1 cellular context compared by ENCODE assay signal in the genomic region with DNA sequence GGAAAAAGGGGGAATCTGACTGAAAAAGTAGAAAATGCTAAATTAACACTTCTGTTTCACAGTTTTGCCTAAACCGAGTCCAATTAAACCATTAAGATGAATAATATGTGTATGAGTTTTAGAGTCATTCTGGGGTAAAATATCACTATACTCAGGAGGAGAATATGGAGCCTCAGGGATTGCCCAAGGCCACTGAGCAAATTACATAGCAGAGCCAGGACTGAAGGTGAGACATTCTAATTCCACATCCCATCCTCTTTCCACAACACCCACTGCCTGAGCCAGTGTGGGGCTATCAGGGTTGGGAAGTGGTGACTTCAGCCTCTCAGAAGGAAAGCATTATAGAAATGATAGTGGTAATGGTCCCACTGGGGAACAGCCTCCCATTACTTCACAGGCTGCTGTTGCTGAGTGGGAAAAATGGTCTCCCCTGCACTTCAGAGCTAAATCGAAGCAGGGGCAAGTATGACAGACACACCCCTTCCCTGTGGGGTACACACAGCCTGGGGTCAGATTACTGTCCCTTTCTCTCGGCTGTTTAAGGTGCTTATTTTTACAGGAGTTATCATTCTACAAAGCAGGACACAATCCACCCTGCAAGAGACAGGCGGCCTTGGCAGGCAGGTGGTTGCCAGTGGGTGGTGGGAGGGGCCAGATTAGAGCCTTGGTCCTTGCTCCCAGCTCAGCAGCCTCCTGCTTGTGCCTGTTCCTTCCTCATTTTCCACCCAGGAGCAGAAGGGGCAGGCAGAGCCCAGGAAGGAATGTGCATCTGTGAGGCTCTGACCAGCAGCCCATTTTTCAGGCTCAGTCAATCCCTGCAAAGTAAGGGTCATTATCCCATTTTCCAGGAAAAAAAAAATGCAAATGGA.
TF ChIP-seq lines count a peak whose summit lies in the region.

No MANE protein-coding gene starts in this region.

TF ChIP-seq in GM23338, 12 proteins besides CTCF, POLR2A, EP300 and RAD21 (continued from another document):
- TF ChIP-seq, protein P1, sequence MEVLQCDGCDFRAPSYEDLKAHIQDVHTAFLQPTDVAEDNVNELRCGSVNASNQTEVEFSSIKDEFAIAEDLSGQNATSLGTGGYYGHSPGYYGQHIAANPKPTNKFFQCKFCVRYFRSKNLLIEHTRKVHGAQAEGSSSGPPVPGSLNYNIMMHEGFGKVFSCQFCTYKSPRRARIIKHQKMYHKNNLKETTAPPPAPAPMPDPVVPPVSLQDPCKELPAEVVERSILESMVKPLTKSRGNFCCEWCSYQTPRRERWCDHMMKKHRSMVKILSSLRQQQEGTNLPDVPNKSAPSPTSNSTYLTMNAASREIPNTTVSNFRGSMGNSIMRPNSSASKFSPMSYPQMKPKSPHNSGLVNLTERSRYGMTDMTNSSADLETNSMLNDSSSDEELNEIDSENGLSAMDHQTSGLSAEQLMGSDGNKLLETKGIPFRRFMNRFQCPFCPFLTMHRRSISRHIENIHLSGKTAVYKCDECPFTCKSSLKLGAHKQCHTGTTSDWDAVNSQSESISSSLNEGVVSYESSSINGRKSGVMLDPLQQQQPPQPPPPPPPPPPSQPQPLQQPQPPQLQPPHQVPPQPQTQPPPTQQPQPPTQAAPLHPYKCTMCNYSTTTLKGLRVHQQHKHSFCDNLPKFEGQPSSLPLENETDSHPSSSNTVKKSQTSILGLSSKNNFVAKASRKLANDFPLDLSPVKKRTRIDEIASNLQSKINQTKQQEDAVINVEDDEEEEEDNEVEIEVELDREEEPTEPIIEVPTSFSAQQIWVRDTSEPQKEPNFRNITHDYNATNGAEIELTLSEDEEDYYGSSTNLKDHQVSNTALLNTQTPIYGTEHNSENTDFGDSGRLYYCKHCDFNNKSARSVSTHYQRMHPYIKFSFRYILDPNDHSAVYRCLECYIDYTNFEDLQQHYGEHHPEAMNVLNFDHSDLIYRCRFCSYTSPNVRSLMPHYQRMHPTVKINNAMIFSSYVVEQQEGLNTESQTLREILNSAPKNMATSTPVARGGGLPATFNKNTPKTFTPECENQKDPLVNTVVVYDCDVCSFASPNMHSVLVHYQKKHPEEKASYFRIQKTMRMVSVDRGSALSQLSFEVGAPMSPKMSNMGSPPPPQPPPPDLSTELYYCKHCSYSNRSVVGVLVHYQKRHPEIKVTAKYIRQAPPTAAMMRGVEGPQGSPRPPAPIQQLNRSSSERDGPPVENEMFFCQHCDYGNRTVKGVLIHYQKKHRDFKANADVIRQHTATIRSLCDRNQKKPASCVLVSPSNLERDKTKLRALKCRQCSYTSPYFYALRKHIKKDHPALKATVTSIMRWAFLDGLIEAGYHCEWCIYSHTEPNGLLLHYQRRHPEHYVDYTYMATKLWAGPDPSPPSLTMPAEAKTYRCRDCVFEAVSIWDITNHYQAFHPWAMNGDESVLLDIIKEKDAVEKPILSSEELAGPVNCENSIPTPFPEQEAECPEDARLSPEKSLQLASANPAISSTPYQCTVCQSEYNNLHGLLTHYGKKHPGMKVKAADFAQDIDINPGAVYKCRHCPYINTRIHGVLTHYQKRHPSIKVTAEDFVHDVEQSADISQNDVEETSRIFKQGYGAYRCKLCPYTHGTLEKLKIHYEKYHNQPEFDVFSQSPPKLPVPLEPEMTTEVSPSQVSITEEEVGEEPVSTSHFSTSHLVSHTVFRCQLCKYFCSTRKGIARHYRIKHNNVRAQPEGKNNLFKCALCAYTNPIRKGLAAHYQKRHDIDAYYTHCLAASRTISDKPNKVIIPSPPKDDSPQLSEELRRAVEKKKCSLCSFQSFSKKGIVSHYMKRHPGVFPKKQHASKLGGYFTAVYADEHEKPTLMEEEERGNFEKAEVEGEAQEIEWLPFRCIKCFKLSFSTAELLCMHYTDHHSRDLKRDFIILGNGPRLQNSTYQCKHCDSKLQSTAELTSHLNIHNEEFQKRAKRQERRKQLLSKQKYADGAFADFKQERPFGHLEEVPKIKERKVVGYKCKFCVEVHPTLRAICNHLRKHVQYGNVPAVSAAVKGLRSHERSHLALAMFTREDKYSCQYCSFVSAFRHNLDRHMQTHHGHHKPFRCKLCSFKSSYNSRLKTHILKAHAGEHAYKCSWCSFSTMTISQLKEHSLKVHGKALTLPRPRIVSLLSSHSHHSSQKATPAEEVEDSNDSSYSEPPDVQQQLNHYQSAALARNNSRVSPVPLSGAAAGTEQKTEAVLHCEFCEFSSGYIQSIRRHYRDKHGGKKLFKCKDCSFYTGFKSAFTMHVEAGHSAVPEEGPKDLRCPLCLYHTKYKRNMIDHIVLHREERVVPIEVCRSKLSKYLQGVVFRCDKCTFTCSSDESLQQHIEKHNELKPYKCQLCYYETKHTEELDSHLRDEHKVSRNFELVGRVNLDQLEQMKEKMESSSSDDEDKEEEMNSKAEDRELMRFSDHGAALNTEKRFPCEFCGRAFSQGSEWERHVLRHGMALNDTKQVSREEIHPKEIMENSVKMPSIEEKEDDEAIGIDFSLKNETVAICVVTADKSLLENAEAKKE (CRISPR knock-in tag; IDR thresholded peaks at IDR 0.05), result no peak
TF ChIP-seq in GM23338: peak in this region for 0.
